29 cellular contexts compared by ENCODE assay signal in the genomic region with DNA sequence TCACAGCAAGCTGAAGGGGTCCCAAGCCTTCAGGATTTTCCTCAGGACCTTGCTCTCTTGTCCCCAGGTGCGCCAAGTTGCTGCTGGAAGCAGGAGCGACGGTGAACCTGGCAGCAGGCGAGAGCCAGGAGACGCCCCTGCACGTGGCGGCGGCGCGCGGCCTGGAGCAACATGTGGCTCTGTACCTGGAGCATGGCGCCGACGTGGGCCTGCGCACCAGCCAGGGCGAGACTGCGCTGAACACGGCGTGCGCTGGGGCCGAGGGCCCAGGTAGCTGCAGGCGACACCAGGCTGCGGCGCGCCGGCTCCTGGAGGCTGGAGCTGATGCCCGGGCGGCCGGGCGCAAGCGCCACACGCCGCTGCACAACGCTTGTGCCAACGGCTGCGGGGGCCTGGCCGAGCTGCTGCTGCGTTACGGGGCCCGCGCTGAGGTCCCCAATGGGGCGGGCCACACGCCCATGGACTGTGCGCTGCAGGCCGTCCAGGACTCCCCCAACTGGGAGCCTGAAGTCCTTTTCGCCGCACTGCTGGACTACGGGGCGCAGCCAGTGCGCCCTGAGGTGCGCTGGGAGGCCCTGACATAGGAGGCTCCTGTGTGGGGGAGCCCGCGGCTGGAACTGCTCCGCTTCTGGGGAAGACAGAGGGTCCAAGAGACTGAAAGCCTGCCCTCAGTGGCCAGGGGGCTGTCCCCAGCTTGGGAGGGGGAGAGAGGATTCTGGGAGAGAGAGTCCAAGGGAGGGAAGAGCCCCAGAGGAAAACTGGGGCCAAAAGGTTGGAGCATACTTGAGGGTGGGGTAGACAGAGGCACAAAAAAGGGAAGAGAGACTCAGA. TPM values are rescaled to one million over a fixed set of nuclear protein-coding genes. Genes with fewer than 3 reads are reported as not detected.
A peak's percentile ranks its signal among the peaks of the same experiment; 100 is the strongest.
DNase-seq lines count a peak whose midpoint lies in the region; ATAC-seq and TF ChIP-seq lines count a peak whose summit lies in the region.
"Had no signal": no experiment of that assay in that cellular context is flagged by ENCODE, and none has a peak within 500 bp of the region (broad histone marks: within the 10 kb centered on the region; RNA-seq: fewer than 3 reads in every experiment).

No MANE protein-coding gene starts in this region.

- TF ChIP-seq EP300 in gastroesophageal sphincter (IDR thresholded peaks at IDR 0.05), result no peak

- no peaks in the 10 kb centered on the region for H3K27me3 ChIP-seq in gastroesophageal sphincter
- H3K27me3 ChIP-seq: BE2C, dorsolateral prefrontal cortex, neutrophil, uterus had no signal

- peak overlapping the region; percentile 76 for H3K27ac Mint-ChIP-seq in activated T-cell treated with anti-CD3 and anti-CD28 coated beads, Interleukin-2, amount 50 U/mL, for 24 hours
- no peak overlapping the region for H3K27ac Mint-ChIP-seq in activated T-cell treated with anti-CD3 and anti-CD28 coated beads, Interleukin-2, amount 50 U/mL, for 72 hours
- peak overlapping the region in 1 of 2 donors; percentile 92 for H3K27ac Mint-ChIP-seq in stimulated activated naive CD8-positive, alpha-beta T cell treated with anti-CD3 and anti-CD28 coated beads, Interleukin-15, amount 100 ng/mL, for 72 hours
- H3K27ac Mint-ChIP-seq: activated CD4-positive, alpha-beta T cell treated with anti-CD3 and anti-CD28 coated beads, Interleukin-2, amount 10 ng/mL, durations not matched to agents 7 days and 5 days; T-helper 1 cell treated with Interleukin-12 subunit alpha and Interleukin-12 subunit beta and Interleukin-4 antibody, amounts not matched to agents 30 μg/mL and 1 μg/mL, for 36 hours had no signal

- no peaks in the 10 kb centered on the region for H3K9me3 ChIP-seq in gastroesophageal sphincter
- H3K9me3 ChIP-seq: BE2C, neutrophil, uterus had no signal

- no CpG with 5 or more reads among the region's 54 CpGs for WGBS in gastroesophageal sphincter (ENCODE audit: low coverage in 1 of 2), 2 donors

- peaks cover 0 to 53% of the 10 kb centered on the region in 2 donors for H3K36me3 ChIP-seq in gastroesophageal sphincter
- H3K36me3 ChIP-seq: uterus had no signal

- no peak for TF ChIP-seq POLR2A in gastroesophageal sphincter (IDR thresholded peaks at IDR 0.05)

- no peaks in the 10 kb centered on the region for H3K9me3 Mint-ChIP-seq in activated T-cell treated with anti-CD3 and anti-CD28 coated beads, Interleukin-2, amount 50 U/mL, for 24 hours
- no peaks in the 10 kb centered on the region for H3K9me3 Mint-ChIP-seq in activated T-cell treated with anti-CD3 and anti-CD28 coated beads, Interleukin-2, amount 50 U/mL, for 72 hours
- no peaks in the 10 kb centered on the region for H3K9me3 Mint-ChIP-seq in stimulated activated naive CD8-positive, alpha-beta T cell treated with anti-CD3 and anti-CD28 coated beads, Interleukin-15, amount 100 ng/mL, for 72 hours
- H3K9me3 Mint-ChIP-seq: activated CD4-positive, alpha-beta T cell treated with anti-CD3 and anti-CD28 coated beads, Interleukin-2, amount 10 ng/mL, durations not matched to agents 7 days and 5 days; T-helper 1 cell treated with Interleukin-12 subunit alpha and Interleukin-12 subunit beta and Interleukin-4 antibody, amounts not matched to agents 30 μg/mL and 1 μg/mL, for 36 hours had no signal

- no peak for TF ChIP-seq CTCF in gastroesophageal sphincter (IDR thresholded peaks at IDR 0.05)

- no peak for ATAC-seq in activated T-cell treated with anti-CD3 and anti-CD28 coated beads, Interleukin-2, amount 50 U/mL, for 72 hours (replicated peaks in 1 of 2)
- ATAC-seq in gastroesophageal sphincter, result peak; percentile 19
- ATAC-seq in stimulated activated naive CD8-positive, alpha-beta T cell treated with anti-CD3 and anti-CD28 coated beads, Interleukin-15, amount 100 ng/mL, for 72 hours, result peak; percentile 35
- ATAC-seq: Panc1 had no signal

- peaks cover 43% of the 10 kb centered on the region for H3K36me3 Mint-ChIP-seq in activated T-cell treated with anti-CD3 and anti-CD28 coated beads, Interleukin-2, amount 50 U/mL, for 24 hours (ENCODE audit: low read depth)
- peaks cover 3 to 4% of the 10 kb centered on the region in 2 donors for H3K36me3 Mint-ChIP-seq in activated T-cell treated with anti-CD3 and anti-CD28 coated beads, Interleukin-2, amount 50 U/mL, for 72 hours (ENCODE audit: insufficient read depth in 2 of 2)

- H3K27ac ChIP-seq in gastroesophageal sphincter, result no peak overlapping the region
- H3K27ac ChIP-seq: dorsolateral prefrontal cortex, neutrophil, uterus had no signal

- no peak overlapping the region for H3K4me3 ChIP-seq in gastroesophageal sphincter
- H3K4me3 ChIP-seq: dorsolateral prefrontal cortex, uterus had no signal

- peaks cover 0 to 8% (median 0%) of the 10 kb centered on the region in 3 donors for H3K4me1 ChIP-seq in gastroesophageal sphincter
- H3K4me1 ChIP-seq: uterus had no signal

- no peaks in the 10 kb centered on the region for H3K27me3 Mint-ChIP-seq in activated T-cell treated with anti-CD3 and anti-CD28 coated beads, Interleukin-2, amount 50 U/mL, for 24 hours
- no peaks in the 10 kb centered on the region for H3K27me3 Mint-ChIP-seq in activated T-cell treated with anti-CD3 and anti-CD28 coated beads, Interleukin-2, amount 50 U/mL, for 72 hours (ENCODE audit: low read depth)
- H3K27me3 Mint-ChIP-seq in stimulated activated naive CD8-positive, alpha-beta T cell treated with anti-CD3 and anti-CD28 coated beads, Interleukin-15, amount 100 ng/mL, for 72 hours, result no peaks in the 10 kb centered on the region
- H3K27me3 Mint-ChIP-seq: activated CD4-positive, alpha-beta T cell treated with anti-CD3 and anti-CD28 coated beads, Interleukin-2, amount 10 ng/mL, durations not matched to agents 7 days and 5 days had no signal

- H3K4me1 Mint-ChIP-seq in activated T-cell treated with anti-CD3 and anti-CD28 coated beads, Interleukin-2, amount 50 U/mL, for 24 hours (ENCODE audit: low read depth), result peaks cover 2% of the 10 kb centered on the region
- H3K4me1 Mint-ChIP-seq in activated T-cell treated with anti-CD3 and anti-CD28 coated beads, Interleukin-2, amount 50 U/mL, for 72 hours (ENCODE audit: low read depth), result peaks cover 4% of the 10 kb centered on the region
- peaks cover 5% of the 10 kb centered on the region for H3K4me1 Mint-ChIP-seq in stimulated activated naive CD8-positive, alpha-beta T cell treated with anti-CD3 and anti-CD28 coated beads, Interleukin-15, amount 100 ng/mL, for 72 hours

- no peak overlapping the region for H3K4me3 Mint-ChIP-seq in activated T-cell treated with anti-CD3 and anti-CD28 coated beads, Interleukin-2, amount 50 U/mL, for 24 hours
- H3K4me3 Mint-ChIP-seq in activated T-cell treated with anti-CD3 and anti-CD28 coated beads, Interleukin-2, amount 50 U/mL, for 72 hours, result no peak overlapping the region
- H3K4me3 Mint-ChIP-seq in stimulated activated naive CD8-positive, alpha-beta T cell treated with anti-CD3 and anti-CD28 coated beads, Interleukin-15, amount 100 ng/mL, for 72 hours, result no peak overlapping the region
- H3K4me3 Mint-ChIP-seq: activated CD4-positive, alpha-beta T cell treated with anti-CD3 and anti-CD28 coated beads, Interleukin-2, amount 10 ng/mL, durations not matched to agents 7 days and 5 days; T-helper 1 cell treated with Interleukin-12 subunit alpha and Interleukin-12 subunit beta and Interleukin-4 antibody, amounts not matched to agents 30 μg/mL and 1 μg/mL, for 36 hours had no signal

- DNase-seq in activated T-cell treated with anti-CD3 and anti-CD28 coated beads, Interleukin-2, amount 50 U/mL, for 24 hours, result no peak
- DNase-seq in activated T-cell treated with anti-CD3 and anti-CD28 coated beads, Interleukin-2, amount 50 U/mL, for 72 hours, result no peak
- no peak for DNase-seq in stimulated activated naive CD8-positive, alpha-beta T cell treated with anti-CD3 and anti-CD28 coated beads, Interleukin-15, amount 100 ng/mL, for 72 hours
- no peak for DNase-seq in NCI-H187 treated with DMSO at 0.1 percent for 48 hours (lab: John Stamatoyannopoulos, UW)
- DNase-seq in NCI-H1417 (lab: John Stamatoyannopoulos, UW), result no peak
- DNase-seq: activated CD4-positive, alpha-beta T cell treated with anti-CD3 and anti-CD28 coated beads, Interleukin-2, amount 10 ng/mL, durations not matched to agents 7 days and 5 days; activated gamma-delta T cell treated with Interleukin-2 at 50 U/mL for 16 hours; anterior cingulate cortex; BE2C; Calu3; central memory CD4-positive, alpha-beta T cell; dorsolateral prefrontal cortex; EL; HCEC 1CT; Karpas-422; NCI-H1092 treated with DMSO at 0.1 percent for 48 hours; NCI-H2081 treated with DMSO at 0.1 percent for 48 hours; NCI-H446 treated with DMSO at 0.1 percent for 48 hours; uterus had no signal

RNA-seq across cellular contexts. Expression of a gene that starts 6.4 kb away (rescaled TPM):
- total RNA-seq in activated T-cell treated with anti-CD3 and anti-CD28 coated beads, Interleukin-2, amount 50 U/mL, for 72 hours, result under 1 TPM; 0.34 to 0.44 TPM
- total RNA-seq in gastroesophageal sphincter, result 1 to 10 TPM; 1.8 to 6.9 (median 3.9) TPM
- total RNA-seq: A172, fibroblast of villous mesenchyme, HT1080, renal cortical epithelial cell, SK-MEL-5, subcutaneous adipose tissue had no signal

RNA-seq across cellular contexts. Expression of a gene that starts 9.9 kb away (rescaled TPM):
- total RNA-seq in activated T-cell treated with anti-CD3 and anti-CD28 coated beads, Interleukin-2, amount 50 U/mL, for 72 hours, result 10 to 100 TPM; 40.8 to 46.2 TPM
- 10 to 100 TPM; 28.3 to 36.1 (median 29.8) TPM for total RNA-seq in gastroesophageal sphincter

RNA-seq across cellular contexts. Expression of a gene that starts 22.8 kb away (rescaled TPM):
- 10 to 100 TPM; 96.1 to 97.6 TPM for total RNA-seq in activated T-cell treated with anti-CD3 and anti-CD28 coated beads, Interleukin-2, amount 50 U/mL, for 72 hours
- 10 to 100 TPM; 33.2 to 63.0 (median 49.0) TPM for total RNA-seq in gastroesophageal sphincter

RNA-seq across cellular contexts. Expression of a gene that starts 35.2 kb away (rescaled TPM):
- 10 to 100 TPM; 20.7 to 27.8 TPM for total RNA-seq in activated T-cell treated with anti-CD3 and anti-CD28 coated beads, Interleukin-2, amount 50 U/mL, for 72 hours
- total RNA-seq in gastroesophageal sphincter, result 1 to 10 TPM in 2 of 4 donors, under 1 TPM in 1, not detected in 1; 0.81 to 1.5 (median 1.3) TPM

RNA-seq across cellular contexts. Expression of a gene that starts 42.6 kb away (rescaled TPM):
- total RNA-seq in activated T-cell treated with anti-CD3 and anti-CD28 coated beads, Interleukin-2, amount 50 U/mL, for 72 hours, result 100 to 1,000 TPM; 105 to 125 TPM
- 10 to 100 TPM; 55.6 to 85.5 (median 60.4) TPM for total RNA-seq in gastroesophageal sphincter

Comparison
In these comparisons a context has a peak if more than half of its experiments do, and no peak if none do; other contexts are left out.
1. ATAC-seq: peak in gastroesophageal sphincter (single experiment) and stimulated activated naive CD8-positive, alpha-beta T cell treated with anti-CD3 and anti-CD28 coated beads, Interleukin-15, amount 100 ng/mL, for 72 hours (single experiment); none in activated T-cell treated with anti-CD3 and anti-CD28 coated beads, Interleukin-2, amount 50 U/mL, for 72 hours (0 of 2).